ENCODE assay signal across 22 cellular contexts in the genomic region with DNA sequence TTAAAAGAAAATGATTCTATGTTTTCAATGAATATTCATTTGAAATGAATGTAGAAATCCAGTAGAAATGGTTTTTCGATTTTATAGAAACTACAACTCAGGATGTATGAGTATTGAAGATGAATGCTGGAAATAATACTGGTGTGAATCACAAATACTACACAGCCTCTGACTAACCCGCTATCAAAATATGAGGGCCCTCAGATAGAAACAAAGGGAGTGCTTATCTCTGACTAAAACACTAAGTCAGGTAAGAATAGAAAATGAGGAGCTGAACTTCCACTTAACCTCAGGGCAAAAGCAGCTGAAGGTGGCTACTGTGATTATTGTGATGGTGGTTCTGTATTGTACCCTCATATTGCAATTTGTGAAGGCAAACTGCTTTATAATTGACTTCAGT.
"Had no signal": no experiment of that assay in that cellular context is flagged by ENCODE, and none has a peak within 500 bp of the region (broad histone marks: within the 10 kb centered on the region; RNA-seq: fewer than 3 reads in every experiment).

No MANE protein-coding gene starts in this region.

- DNase-seq: activated CD4-positive, alpha-beta T cell treated with anti-CD3 and anti-CD28 coated beads, Interleukin-2, amount 10 ng/mL, durations not matched to agents 24 days and 14 days; activated CD8-positive, alpha-beta T cell treated with anti-CD3 and anti-CD28 coated beads for 36 hours; activated naive CD4-positive, alpha-beta T cell treated with Interleukin-2 at 50 U/mL for 16 hours; activated naive CD8-positive, alpha-beta T cell treated with anti-CD3 and anti-CD28 coated beads, Interleukin-2, amount 50 U/mL, for 24 hours; activated T-cell treated with anti-CD3 and anti-CD28 coated beads, Interleukin-2, amount 50 U/mL, for 1 hour; aorta; dermis blood vessel endothelial cell; effector memory CD4-positive, alpha-beta T cell; glutamatergic neuron; hypothalamus; kidney; left ventricle myocardium inferior; naive thymus-derived CD4-positive, alpha-beta T cell; ovary; psoas muscle; right lobe of liver; stimulated activated CD4-positive, alpha-beta T cell treated with anti-CD3 and anti-CD28 coated beads, Interleukin-4, amount 100 ng/mL, for 4 hours; stimulated activated naive B cell treated with anti-CD40 and anti-IgM and Interleukin-4, amounts not matched to agents 10 μg/mL and 1 μg/mL and 100 μg/mL, for 72 hours; T1000 had no signal

- H3K4me3 ChIP-seq: left ventricle myocardium inferior, ovary, psoas muscle, right lobe of liver, thoracic aorta had no signal

- H3K36me3 ChIP-seq: left ventricle myocardium inferior, ovary, right lobe of liver, thoracic aorta had no signal

- H3K4me3 Mint-ChIP-seq: activated CD4-positive, alpha-beta T cell treated with anti-CD3 and anti-CD28 coated beads, Interleukin-2, amount 10 ng/mL, durations not matched to agents 24 days and 14 days; activated CD8-positive, alpha-beta T cell treated with anti-CD3 and anti-CD28 coated beads for 36 hours; activated naive CD8-positive, alpha-beta T cell treated with anti-CD3 and anti-CD28 coated beads, Interleukin-2, amount 50 U/mL, for 24 hours; activated T-helper 17 cell treated with anti-CD3 and anti-CD28 coated beads, Interleukin-2, amount 50 U/mL, for 72 hours; memory B cell; naive thymus-derived CD4-positive, alpha-beta T cell; stimulated activated naive B cell treated with anti-CD40 and anti-IgM and Interleukin-4, amounts not matched to agents 10 μg/mL and 1 μg/mL and 100 μg/mL, for 72 hours had no signal

- H3K4me1 ChIP-seq: left ventricle myocardium inferior, psoas muscle, right lobe of liver had no signal

- H3K36me3 Mint-ChIP-seq: memory B cell; naive thymus-derived CD4-positive, alpha-beta T cell; stimulated activated naive B cell treated with anti-CD40 and anti-IgM and Interleukin-4, amounts not matched to agents 10 μg/mL and 1 μg/mL and 100 μg/mL, for 72 hours had no signal

- H3K27me3 Mint-ChIP-seq: activated CD4-positive, alpha-beta T cell treated with anti-CD3 and anti-CD28 coated beads, Interleukin-2, amount 10 ng/mL, durations not matched to agents 24 days and 14 days; activated CD8-positive, alpha-beta T cell treated with anti-CD3 and anti-CD28 coated beads for 36 hours; activated naive CD8-positive, alpha-beta T cell treated with anti-CD3 and anti-CD28 coated beads, Interleukin-2, amount 50 U/mL, for 24 hours; activated T-helper 17 cell treated with anti-CD3 and anti-CD28 coated beads, Interleukin-2, amount 50 U/mL, for 72 hours; memory B cell; stimulated activated naive B cell treated with anti-CD40 and anti-IgM and Interleukin-4, amounts not matched to agents 10 μg/mL and 1 μg/mL and 100 μg/mL, for 72 hours had no signal

- H3K27ac ChIP-seq: left ventricle myocardium inferior, ovary, psoas muscle, right lobe of liver, thoracic aorta had no signal

- ATAC-seq: activated CD8-positive, alpha-beta T cell treated with anti-CD3 and anti-CD28 coated beads for 36 hours; activated naive CD8-positive, alpha-beta T cell treated with anti-CD3 and anti-CD28 coated beads, Interleukin-2, amount 50 U/mL, for 24 hours; activated T-helper 17 cell treated with anti-CD3 and anti-CD28 coated beads, Interleukin-2, amount 50 U/mL, for 72 hours; naive thymus-derived CD4-positive, alpha-beta T cell; psoas muscle; right lobe of liver; stimulated activated naive B cell treated with anti-CD40 and anti-IgM and Interleukin-4, amounts not matched to agents 10 μg/mL and 1 μg/mL and 100 μg/mL, for 72 hours had no signal

- H3K27ac Mint-ChIP-seq: activated CD4-positive, alpha-beta T cell treated with anti-CD3 and anti-CD28 coated beads, Interleukin-2, amount 10 ng/mL, durations not matched to agents 24 days and 14 days; activated CD8-positive, alpha-beta T cell treated with anti-CD3 and anti-CD28 coated beads for 36 hours; activated naive CD8-positive, alpha-beta T cell treated with anti-CD3 and anti-CD28 coated beads, Interleukin-2, amount 50 U/mL, for 24 hours; activated T-helper 17 cell treated with anti-CD3 and anti-CD28 coated beads, Interleukin-2, amount 50 U/mL, for 72 hours; memory B cell; naive thymus-derived CD4-positive, alpha-beta T cell; stimulated activated naive B cell treated with anti-CD40 and anti-IgM and Interleukin-4, amounts not matched to agents 10 μg/mL and 1 μg/mL and 100 μg/mL, for 72 hours had no signal

- H3K9me3 ChIP-seq: left ventricle myocardium inferior, ovary, psoas muscle, right lobe of liver, thoracic aorta had no signal

- H3K9me3 Mint-ChIP-seq: activated CD8-positive, alpha-beta T cell treated with anti-CD3 and anti-CD28 coated beads for 36 hours; activated naive CD8-positive, alpha-beta T cell treated with anti-CD3 and anti-CD28 coated beads, Interleukin-2, amount 50 U/mL, for 24 hours; memory B cell had no signal

- H3K27me3 ChIP-seq: ovary, right lobe of liver had no signal

- H3K4me1 Mint-ChIP-seq: activated CD4-positive, alpha-beta T cell treated with anti-CD3 and anti-CD28 coated beads, Interleukin-2, amount 10 ng/mL, durations not matched to agents 24 days and 14 days; activated naive CD8-positive, alpha-beta T cell treated with anti-CD3 and anti-CD28 coated beads, Interleukin-2, amount 50 U/mL, for 24 hours; activated T-helper 17 cell treated with anti-CD3 and anti-CD28 coated beads, Interleukin-2, amount 50 U/mL, for 72 hours; memory B cell; naive thymus-derived CD4-positive, alpha-beta T cell; stimulated activated naive B cell treated with anti-CD40 and anti-IgM and Interleukin-4, amounts not matched to agents 10 μg/mL and 1 μg/mL and 100 μg/mL, for 72 hours had no signal

- FAIRE-seq: kidney had no signal
